26 cellular contexts compared by ENCODE assay signal in genomic region chr16:58348986-58349385, GRCh38. TPM values are rescaled to one million over a fixed set of nuclear protein-coding genes. Genes with fewer than 3 reads are reported as not detected.
DNase-seq lines count a peak whose midpoint lies in the region; ATAC-seq and TF ChIP-seq lines count a peak whose summit lies in the region.
"Had no signal": no experiment of that assay in that cellular context is flagged by ENCODE, and none has a peak within 500 bp of the region (broad histone marks: within the 10 kb centered on the region; RNA-seq: fewer than 3 reads in every experiment).

No MANE protein-coding gene starts in this region.

- ATAC-seq in SK-N-SH treated with all-trans-retinoic acid at 6 μM for 48 hours (peak; percentile 87), foreskin keratinocyte (peak; percentile 74), HG03571 (IDR thresholded peaks at IDR 0.05; ENCODE audit: unreplicated experiment) (no peak), HG03097 (IDR thresholded peaks at IDR 0.05; ENCODE audit: low FRiP score, unreplicated experiment) (no peak)
- ATAC-seq: stimulated activated naive CD8-positive, alpha-beta T cell treated with anti-CD3 and anti-CD28 coated beads, Interleukin-15, amount 100 ng/mL, for 72 hours; WTC11 had no signal

- no peak overlapping the region for H3K27ac ChIP-seq in foreskin keratinocyte
- H3K27ac ChIP-seq: tibial nerve had no signal

- peaks cover 57% of the 10 kb centered on the region for H3K27me3 ChIP-seq in foreskin keratinocyte
- H3K27me3 ChIP-seq: tibial nerve had no signal

- no peak for TF ChIP-seq CTCF in foreskin keratinocyte (conservative IDR thresholded peaks at IDR 0.05)

- no peaks in the 10 kb centered on the region for H3K4me1 ChIP-seq in foreskin keratinocyte
- H3K4me1 ChIP-seq: tibial nerve had no signal

- DNase-seq in EL: peak; percentile 9
- peak; percentile 90 for DNase-seq in NCI-H1694 treated with DMSO at 0.1 percent for 48 hours (lab: John Stamatoyannopoulos, UW)
- no peak for DNase-seq in foreskin keratinocyte
- DNase-seq in SKM-1 (lab: John Stamatoyannopoulos, UW; ENCODE audit: unreplicated experiment): no peak
- DNase-seq in inferior parietal cortex (ENCODE audit: extremely low spot score): no peak
- DNase-seq: activated CD4-positive, alpha-beta T cell treated with anti-CD3 and anti-CD28 coated beads, Interleukin-2, amount 50 U/mL, for 1 hour; activated naive CD4-positive, alpha-beta T cell treated with anti-CD3 and anti-CD28 coated beads, Interleukin-2, amount 50 U/mL, for 16 hours; GDM1; glutamatergic neuron; H9; MM.1S; NCI-H1417 treated with DMSO at 0.1 percent for 48 hours; NCI-H510A treated with DMSO at 0.1 percent for 48 hours; stimulated activated naive CD8-positive, alpha-beta T cell treated with anti-CD3 and anti-CD28 coated beads, Interleukin-15, amount 100 ng/mL, for 72 hours had no signal

TF ChIP-seq in SK-N-SH treated with all-trans-retinoic acid at 6 μM for 48 hours, 23 proteins besides CTCF, POLR2A, EP300 and RAD21:
- TF ChIP-seq BACH2 (CRISPR knock-in tag; IDR thresholded peaks at IDR 0.05; ENCODE audit: borderline replicate concordance) (no peak), CSDC2 (CRISPR knock-in tag; IDR thresholded peaks at IDR 0.05) (no peak), ISL1 (CRISPR knock-in tag; IDR thresholded peaks at IDR 0.05) (no peak), TCF4 (CRISPR knock-in tag; IDR thresholded peaks at IDR 0.05; ENCODE audit: borderline replicate concordance) (peak; percentile 20; the same call in 1 of the 2 replicates)
- TF ChIP-seq, protein P1, sequence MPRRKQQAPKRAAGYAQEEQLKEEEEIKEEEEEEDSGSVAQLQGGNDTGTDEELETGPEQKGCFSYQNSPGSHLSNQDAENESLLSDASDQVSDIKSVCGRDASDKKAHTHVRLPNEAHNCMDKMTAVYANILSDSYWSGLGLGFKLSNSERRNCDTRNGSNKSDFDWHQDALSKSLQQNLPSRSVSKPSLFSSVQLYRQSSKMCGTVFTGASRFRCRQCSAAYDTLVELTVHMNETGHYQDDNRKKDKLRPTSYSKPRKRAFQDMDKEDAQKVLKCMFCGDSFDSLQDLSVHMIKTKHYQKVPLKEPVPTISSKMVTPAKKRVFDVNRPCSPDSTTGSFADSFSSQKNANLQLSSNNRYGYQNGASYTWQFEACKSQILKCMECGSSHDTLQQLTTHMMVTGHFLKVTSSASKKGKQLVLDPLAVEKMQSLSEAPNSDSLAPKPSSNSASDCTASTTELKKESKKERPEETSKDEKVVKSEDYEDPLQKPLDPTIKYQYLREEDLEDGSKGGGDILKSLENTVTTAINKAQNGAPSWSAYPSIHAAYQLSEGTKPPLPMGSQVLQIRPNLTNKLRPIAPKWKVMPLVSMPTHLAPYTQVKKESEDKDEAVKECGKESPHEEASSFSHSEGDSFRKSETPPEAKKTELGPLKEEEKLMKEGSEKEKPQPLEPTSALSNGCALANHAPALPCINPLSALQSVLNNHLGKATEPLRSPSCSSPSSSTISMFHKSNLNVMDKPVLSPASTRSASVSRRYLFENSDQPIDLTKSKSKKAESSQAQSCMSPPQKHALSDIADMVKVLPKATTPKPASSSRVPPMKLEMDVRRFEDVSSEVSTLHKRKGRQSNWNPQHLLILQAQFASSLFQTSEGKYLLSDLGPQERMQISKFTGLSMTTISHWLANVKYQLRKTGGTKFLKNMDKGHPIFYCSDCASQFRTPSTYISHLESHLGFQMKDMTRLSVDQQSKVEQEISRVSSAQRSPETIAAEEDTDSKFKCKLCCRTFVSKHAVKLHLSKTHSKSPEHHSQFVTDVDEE (CRISPR knock-in tag; IDR thresholded peaks at IDR 0.05): no peak

RNA-seq across cellular contexts. Expression of gene GINS3, which starts 43.3 kb away (rescaled TPM):
- total RNA-seq in foreskin keratinocyte: 14.9 and 17.5 TPM in 2 replicates
- 9.8 and 13.5 TPM in 2 replicates for polyA plus RNA-seq in foreskin keratinocyte

RNA-seq across cellular contexts. Expression of gene PRSS54, which starts 54.2 kb away (rescaled TPM):
- total RNA-seq in foreskin keratinocyte: not detected in 2 replicates
- polyA plus RNA-seq in foreskin keratinocyte: not detected in 2 replicates
- total RNA-seq: activated T-helper 1 cell treated with anti-CD3 and anti-CD28 coated beads, Interleukin-12 subunit alpha, Interleukin-12 subunit beta, Interleukin-2, Interleukin-4 antibody, amounts not matched to agents 30 ng/mL and 10 ng/mL and 1 ng/mL, durations not matched to agents 14 hours and 24 hours and 36 hours; H9; kidney epithelial cell; lung microvascular endothelial cell; progenitor cell of endocrine pancreas; tibial nerve; WTC11 had no signal
- polyA plus RNA-seq: AG04450, CD14-positive monocyte, IgD-negative memory B cell had no signal

Comparison
In these comparisons a context has a peak if more than half of its experiments do, and no peak if none do; other contexts are left out.
1. DNase-seq: peak in EL (single experiment) and NCI-H1694 treated with DMSO at 0.1 percent for 48 hours (single experiment); none in foreskin keratinocyte (0 of 2), SKM-1 (single experiment) and inferior parietal cortex (single experiment).
2. ATAC-seq: peak in SK-N-SH treated with all-trans-retinoic acid at 6 μM for 48 hours (single experiment) and foreskin keratinocyte (single experiment); none in HG03571 (single experiment) and HG03097 (single experiment).